ENCODE assay signal across 9 cellular contexts in genomic region chr14:93533864-93534263, GRCh38.
DNase-seq lines count a peak whose midpoint lies in the region; ATAC-seq and TF ChIP-seq lines count a peak whose summit lies in the region.
"Had no signal": no experiment of that assay in that cellular context is flagged by ENCODE, and none has a peak within 500 bp of the region (broad histone marks: within the 10 kb centered on the region; RNA-seq: fewer than 3 reads in every experiment).

No MANE protein-coding gene starts in this region.

- H3K27me3 Mint-ChIP-seq in memory B cell: no peaks in the 10 kb centered on the region
- peaks cover 4% of the 10 kb centered on the region for H3K27me3 Mint-ChIP-seq in activated CD4-positive, alpha-beta memory T cell treated with anti-CD3 and anti-CD28 coated beads for 36 hours

- no peaks in the 10 kb centered on the region for H3K9me3 ChIP-seq in colonic mucosa

- peak overlapping the region; percentile 28 for H3K4me3 Mint-ChIP-seq in memory B cell
- H3K4me3 Mint-ChIP-seq in activated CD4-positive, alpha-beta memory T cell treated with anti-CD3 and anti-CD28 coated beads for 36 hours: no peak overlapping the region
- H3K4me3 Mint-ChIP-seq: stimulated activated effector memory CD8-positive, alpha-beta T cell treated with anti-CD3 and anti-CD28 coated beads, Interleukin-12 subunit alpha, Interleukin-12 subunit beta, amount 100 ng/mL, for 72 hours had no signal

- H3K36me3 Mint-ChIP-seq in memory B cell: no peaks in the 10 kb centered on the region
- no peaks in the 10 kb centered on the region for H3K36me3 Mint-ChIP-seq in activated CD4-positive, alpha-beta memory T cell treated with anti-CD3 and anti-CD28 coated beads for 36 hours
- H3K36me3 Mint-ChIP-seq: stimulated activated effector memory CD8-positive, alpha-beta T cell treated with anti-CD3 and anti-CD28 coated beads, Interleukin-12 subunit alpha, Interleukin-12 subunit beta, amount 100 ng/mL, for 72 hours had no signal

- no peaks in the 10 kb centered on the region for H3K9me3 Mint-ChIP-seq in memory B cell
- H3K9me3 Mint-ChIP-seq in activated CD4-positive, alpha-beta memory T cell treated with anti-CD3 and anti-CD28 coated beads for 36 hours: no peaks in the 10 kb centered on the region
- H3K9me3 Mint-ChIP-seq: stimulated activated effector memory CD8-positive, alpha-beta T cell treated with anti-CD3 and anti-CD28 coated beads, Interleukin-12 subunit alpha, Interleukin-12 subunit beta, amount 100 ng/mL, for 72 hours had no signal

- peak overlapping the region; percentile 35 for H3K27ac Mint-ChIP-seq in memory B cell
- H3K27ac Mint-ChIP-seq in activated CD4-positive, alpha-beta memory T cell treated with anti-CD3 and anti-CD28 coated beads for 36 hours: no peak overlapping the region
- H3K27ac Mint-ChIP-seq: stimulated activated effector memory CD8-positive, alpha-beta T cell treated with anti-CD3 and anti-CD28 coated beads, Interleukin-12 subunit alpha, Interleukin-12 subunit beta, amount 100 ng/mL, for 72 hours had no signal

- no peaks in the 10 kb centered on the region for H3K27me3 ChIP-seq in colonic mucosa

- intact Hi-C loops in activated CD4-positive, alpha-beta memory T cell treated with anti-CD3 and anti-CD28 coated beads for 36 hours (cut with micrococcal nuclease): no loop called here
- intact Hi-C loops in colonic mucosa (cut with DNase I): no loop called here

- ATAC-seq in GM18873 (IDR thresholded peaks at IDR 0.05; ENCODE audit: low FRiP score, unreplicated experiment) (peak; percentile 73), HG02642 (IDR thresholded peaks at IDR 0.05; ENCODE audit: poor library complexity, unreplicated experiment) (peak; percentile 88), memory B cell (ENCODE audit: low read depth) (peak; percentile 98)
- ATAC-seq: stimulated activated effector memory CD8-positive, alpha-beta T cell treated with anti-CD3 and anti-CD28 coated beads, Interleukin-12 subunit alpha, Interleukin-12 subunit beta, amount 100 ng/mL, for 72 hours had no signal

- DNase-seq in MV-4-11 (lab: John Stamatoyannopoulos, UW) (peak; percentile 99), memory B cell (ENCODE audit: low spot score in 2 of 2) (peak in 1 of 2 donors; percentile 26), NCI-H1436 (lab: John Stamatoyannopoulos, UW) (no peak), colonic mucosa (no peak), iPS-NIHi11 (ENCODE audit: low spot score) (no peak)
- no peak for DNase-seq in activated CD4-positive, alpha-beta memory T cell treated with anti-CD3 and anti-CD28 coated beads for 36 hours

- no peaks in the 10 kb centered on the region for H3K36me3 ChIP-seq in colonic mucosa

- no peak overlapping the region for H3K27ac ChIP-seq in colonic mucosa

- H3K4me1 ChIP-seq in colonic mucosa: no peaks in the 10 kb centered on the region

- H3K4me3 ChIP-seq in colonic mucosa: no peak overlapping the region

- CTCF ChIA-PET in activated CD4-positive, alpha-beta memory T cell treated with anti-CD3 and anti-CD28 coated beads for 36 hours (lab: Charles Lee): no interaction called here

- H3K9ac ChIP-seq in colonic mucosa (ENCODE audit: low read depth in 2 of 2, low read length in 2 of 2): no peak overlapping the region

- peaks cover 18% of the 10 kb centered on the region for H3K4me1 Mint-ChIP-seq in memory B cell
- H3K4me1 Mint-ChIP-seq in activated CD4-positive, alpha-beta memory T cell treated with anti-CD3 and anti-CD28 coated beads for 36 hours (ENCODE audit: low read depth): no peaks in the 10 kb centered on the region
- H3K4me1 Mint-ChIP-seq: stimulated activated effector memory CD8-positive, alpha-beta T cell treated with anti-CD3 and anti-CD28 coated beads, Interleukin-12 subunit alpha, Interleukin-12 subunit beta, amount 100 ng/mL, for 72 hours had no signal

- POLR2A ChIA-PET in activated CD4-positive, alpha-beta memory T cell treated with anti-CD3 and anti-CD28 coated beads for 36 hours (lab: Charles Lee): no interaction called here

- TF ChIP-seq CTCF in colonic mucosa (IDR thresholded peaks at IDR 0.05): no peak
